In genomic region chr1:107433635-107434378, GRCh38 we compare ENCODE assay signal across 13 cellular contexts.
DNase-seq lines count a peak whose midpoint lies in the region; ATAC-seq, FAIRE-seq and TF ChIP-seq lines count a peak whose summit lies in the region.
"Had no signal": no experiment of that assay in that cellular context is flagged by ENCODE, and none has a peak within 500 bp of the region (broad histone marks: within the 10 kb centered on the region; RNA-seq: fewer than 3 reads in every experiment).

No MANE protein-coding gene starts in this region.

- 0 out of 2 replicates have a peak overlapping the region, but pooled peaks have one; percentile 14 for H3K4me3 ChIP-seq in Karpas-422 (ENCODE audit: low read length)
- H3K4me3 ChIP-seq: BLaER1 had no signal

- ATAC-seq in activated B cell treated with CpG ODN at 0.5 μM for 24 hours (ENCODE audit: low read depth): no peak
- ATAC-seq in stimulated activated memory B cell treated with anti-CD40 and anti-IgM and Interleukin-4, amounts not matched to agents 10 μg/mL and 1 μg/mL and 100 μg/mL, for 72 hours: no peak
- no peak for ATAC-seq in CD4-positive, alpha-beta T cell (ENCODE audit: poor library complexity)
- ATAC-seq: HCT116 had no signal

- H3K4me1 Mint-ChIP-seq in activated B cell treated with CpG ODN at 0.5 μM for 24 hours: peaks cover 29% of the 10 kb centered on the region
- peaks cover 17% of the 10 kb centered on the region for H3K4me1 Mint-ChIP-seq in stimulated activated memory B cell treated with anti-CD40 and anti-IgM and Interleukin-4, amounts not matched to agents 10 μg/mL and 1 μg/mL and 100 μg/mL, for 72 hours
- H3K4me1 Mint-ChIP-seq in CD4-positive, alpha-beta T cell (ENCODE audit: low read depth): no peaks in the 10 kb centered on the region

- no peaks in the 10 kb centered on the region for H3K27me3 Mint-ChIP-seq in activated B cell treated with CpG ODN at 0.5 μM for 24 hours
- H3K27me3 Mint-ChIP-seq in stimulated activated memory B cell treated with anti-CD40 and anti-IgM and Interleukin-4, amounts not matched to agents 10 μg/mL and 1 μg/mL and 100 μg/mL, for 72 hours: no peaks in the 10 kb centered on the region
- H3K27me3 Mint-ChIP-seq in CD4-positive, alpha-beta T cell: no peaks in the 10 kb centered on the region

- H3K4me3 Mint-ChIP-seq in activated B cell treated with CpG ODN at 0.5 μM for 24 hours: no peak overlapping the region
- no peak overlapping the region for H3K4me3 Mint-ChIP-seq in stimulated activated memory B cell treated with anti-CD40 and anti-IgM and Interleukin-4, amounts not matched to agents 10 μg/mL and 1 μg/mL and 100 μg/mL, for 72 hours
- no peak overlapping the region for H3K4me3 Mint-ChIP-seq in CD4-positive, alpha-beta T cell

- H3K36me3 ChIP-seq in Karpas-422 (ENCODE audit: insufficient read depth, low read length): no peaks in the 10 kb centered on the region
- H3K36me3 ChIP-seq: BLaER1 had no signal

- no peak overlapping the region for H3K9ac ChIP-seq in Karpas-422 (ENCODE audit: low read length)
- H3K9ac ChIP-seq: BLaER1 had no signal

- H3K4me1 ChIP-seq in Karpas-422 (ENCODE audit: low read length): peaks cover 31% of the 10 kb centered on the region

- no peaks in the 10 kb centered on the region for H4K20me1 ChIP-seq in Karpas-422 (ENCODE audit: insufficient read depth, low read depth, low read length)
- H4K20me1 ChIP-seq: BLaER1 had no signal

- peak overlapping the region; percentile 70 for H3K27ac Mint-ChIP-seq in activated B cell treated with CpG ODN at 0.5 μM for 24 hours
- H3K27ac Mint-ChIP-seq in stimulated activated memory B cell treated with anti-CD40 and anti-IgM and Interleukin-4, amounts not matched to agents 10 μg/mL and 1 μg/mL and 100 μg/mL, for 72 hours: peak overlapping the region; percentile 55
- H3K27ac Mint-ChIP-seq in CD4-positive, alpha-beta T cell: no peak overlapping the region

- DNase-seq in GM19239 (ENCODE audit: insufficient read length, low spot score): no peak
- DNase-seq in Karpas-422: no peak
- no peak for DNase-seq in activated B cell treated with CpG ODN at 0.5 μM for 24 hours
- DNase-seq in NCI-H2171 (lab: John Stamatoyannopoulos, UW): no peak
- no peak for DNase-seq in CD4-positive, alpha-beta T cell
- DNase-seq in NCI-H128 (lab: John Stamatoyannopoulos, UW; ENCODE audit: unreplicated experiment): no peak
- DNase-seq: DMS53 had no signal

- no peak for TF ChIP-seq CTCF in activated B cell treated with CpG ODN at 0.5 μM for 24 hours (IDR thresholded peaks at IDR 0.05)
- no peak for TF ChIP-seq CTCF in CD4-positive, alpha-beta T cell (IDR thresholded peaks at IDR 0.05)

- no peaks in the 10 kb centered on the region for H3K79me2 ChIP-seq in Karpas-422 (ENCODE audit: low read length)

- H3K9me3 ChIP-seq in Karpas-422 (ENCODE audit: low read length): no peaks in the 10 kb centered on the region
- H3K9me3 ChIP-seq in CD4-positive, alpha-beta T cell (ENCODE audit: control insufficient read depth, low read length): no peaks in the 10 kb centered on the region
- H3K9me3 ChIP-seq: BLaER1 had no signal

- intact Hi-C loops in activated B cell treated with CpG ODN at 0.5 μM for 24 hours (cut with micrococcal nuclease): loop anchor here (1.0 kb wide), 1 partner anchor 17 kb away; no protein-coding TSS in a partner anchor
- intact Hi-C loops in CD4-positive, alpha-beta T cell (cut with DNase I, micrococcal nuclease): no loop called here

- no peaks in the 10 kb centered on the region for H3K9me3 Mint-ChIP-seq in activated B cell treated with CpG ODN at 0.5 μM for 24 hours
- no peaks in the 10 kb centered on the region for H3K9me3 Mint-ChIP-seq in stimulated activated memory B cell treated with anti-CD40 and anti-IgM and Interleukin-4, amounts not matched to agents 10 μg/mL and 1 μg/mL and 100 μg/mL, for 72 hours
- H3K9me3 Mint-ChIP-seq in CD4-positive, alpha-beta T cell: no peaks in the 10 kb centered on the region

- POLR2A ChIA-PET in activated B cell treated with CpG ODN at 0.5 μM for 24 hours (lab: Charles Lee): interaction anchor here (0.9 kb wide), 1 partner anchor 12 kb away, joined by 3 read pairs; no protein-coding TSS in a partner anchor
- POLR2A ChIA-PET in CD4-positive, alpha-beta T cell (lab: Charles Lee): no interaction called here

- peak; percentile 64 for FAIRE-seq in GM19239 (lab: Jason Lieb, UNC)
- FAIRE-seq: A204.1, H54, HTR-8/SVneo had no signal

- no peaks in the 10 kb centered on the region for H3K27me3 ChIP-seq in Karpas-422 (ENCODE audit: low read length)
- no peaks in the 10 kb centered on the region for H3K27me3 ChIP-seq in CD4-positive, alpha-beta T cell (ENCODE audit: control insufficient read depth, insufficient read depth, low read length)
- H3K27me3 ChIP-seq: BLaER1 had no signal

- H3K4me2 ChIP-seq in Karpas-422 (ENCODE audit: low read depth, low read length, poor library complexity, severe bottlenecking): peak overlapping the region; percentile 62
- H3K4me2 ChIP-seq: BLaER1 had no signal

- H2AFZ ChIP-seq in Karpas-422 (ENCODE audit: low read length): peak overlapping the region; percentile 1; the same call in 1 of the 2 replicates

- peak overlapping the region; percentile 59 for H3K27ac ChIP-seq in Karpas-422 (ENCODE audit: low read length)
- H3K27ac ChIP-seq in CD4-positive, alpha-beta T cell (ENCODE audit: low read depth, low read length): no peak overlapping the region
- H3K27ac ChIP-seq: BLaER1 had no signal

- CTCF ChIA-PET in activated B cell treated with CpG ODN at 0.5 μM for 24 hours (lab: Charles Lee): interaction anchor here (0.9 to 7.5 kb wide), 6 partner anchors 21 to 95 kb away, joined by 3 to 147 read pairs (median 10); no protein-coding TSS in a partner anchor
- CTCF ChIA-PET in CD4-positive, alpha-beta T cell (lab: Charles Lee): interaction anchor here (1.1 kb wide), 1 partner anchor 16 kb away, joined by 3 read pairs; no protein-coding TSS in a partner anchor

- H3K36me3 Mint-ChIP-seq in activated B cell treated with CpG ODN at 0.5 μM for 24 hours (ENCODE audit: low read depth): no peaks in the 10 kb centered on the region
- no peaks in the 10 kb centered on the region for H3K36me3 Mint-ChIP-seq in stimulated activated memory B cell treated with anti-CD40 and anti-IgM and Interleukin-4, amounts not matched to agents 10 μg/mL and 1 μg/mL and 100 μg/mL, for 72 hours
- H3K36me3 Mint-ChIP-seq in CD4-positive, alpha-beta T cell (ENCODE audit: low read depth): no peaks in the 10 kb centered on the region

- H3K9me2 ChIP-seq in Karpas-422 (replicated peaks; ENCODE audit: insufficient read depth, low read length): no peaks in the 10 kb centered on the region
